In the genomic region with DNA sequence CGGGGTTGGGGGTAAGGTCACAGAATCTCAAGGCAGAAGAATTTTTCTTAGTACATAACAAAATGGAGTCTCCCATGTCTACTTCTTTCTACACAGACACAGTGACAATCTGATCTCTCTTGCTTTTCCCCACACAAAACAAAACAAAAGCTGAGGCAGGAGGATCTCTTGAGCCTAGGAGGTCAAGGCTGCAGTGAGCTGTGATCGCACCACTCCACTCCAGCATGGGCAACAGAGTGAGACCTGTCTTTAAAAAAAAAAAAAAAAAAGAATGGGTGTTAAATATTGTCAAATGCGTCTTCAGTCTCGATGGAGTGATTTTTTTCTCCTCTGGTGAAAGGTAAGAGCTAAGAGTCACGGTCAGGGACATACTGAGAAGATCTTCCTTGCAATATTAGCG, we compare ENCODE assay signal across 1 cellular context. TPM values are rescaled to one million over a fixed set of nuclear protein-coding genes. Genes with fewer than 3 reads are reported as not detected.
"Had no signal": no experiment of that assay in that cellular context is flagged by ENCODE, and none has a peak within 500 bp of the region (broad histone marks: within the 10 kb centered on the region; RNA-seq: fewer than 3 reads in every experiment).

No MANE protein-coding gene starts in this region.

RNA-seq across cellular contexts. Expression of a gene that starts 33.2 kb away (rescaled TPM):
- polyA plus RNA-seq: naive thymus-derived CD8-positive, alpha-beta T cell had no signal
